1 cellular context compared by ENCODE assay signal in the genomic region with DNA sequence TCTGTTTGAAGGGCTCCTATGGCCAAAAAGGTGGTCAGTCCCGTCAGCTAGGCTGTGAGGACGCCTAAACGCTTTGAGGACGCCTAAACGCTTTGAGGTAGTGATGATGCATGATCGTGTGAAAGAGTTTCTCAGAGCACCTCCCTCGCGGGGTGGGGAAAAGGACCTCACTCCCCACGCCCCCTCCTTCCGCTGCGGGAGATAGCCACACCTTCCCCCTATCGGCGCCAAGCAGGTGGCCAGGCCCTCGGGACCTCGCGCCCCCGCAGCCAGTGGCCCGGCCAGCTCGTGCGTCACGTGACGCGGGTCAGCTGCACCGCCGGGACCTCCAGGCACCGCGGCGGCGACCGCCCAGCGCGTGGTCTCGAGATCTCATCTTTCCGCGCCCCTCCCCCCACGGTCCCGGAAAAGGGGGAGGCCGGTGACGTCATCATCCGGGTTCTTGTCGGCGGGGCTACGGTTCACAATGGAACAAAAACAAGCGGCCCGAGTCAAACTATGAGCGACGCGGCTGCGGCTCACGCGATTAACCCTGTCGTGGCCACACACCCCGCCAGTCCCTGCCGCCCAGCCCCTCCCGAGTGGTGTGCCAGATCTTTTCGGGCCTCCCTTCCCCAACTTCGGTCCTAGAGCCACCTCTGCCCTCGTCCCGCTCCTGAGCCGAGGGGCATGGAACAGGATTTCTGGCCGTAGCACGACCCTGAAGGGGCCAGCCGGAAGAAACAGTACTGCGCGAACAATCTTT.
A peak's percentile ranks its signal among the peaks of the same experiment; 100 is the strongest.
TF ChIP-seq lines count a peak whose summit lies in the region.

No MANE protein-coding gene starts in this region.

TF ChIP-seq in HepG2, 621 proteins besides CTCF, POLR2A, EP300 and RAD21 (continued from another document and continues in another):
- TF ChIP-seq, protein P1, sequence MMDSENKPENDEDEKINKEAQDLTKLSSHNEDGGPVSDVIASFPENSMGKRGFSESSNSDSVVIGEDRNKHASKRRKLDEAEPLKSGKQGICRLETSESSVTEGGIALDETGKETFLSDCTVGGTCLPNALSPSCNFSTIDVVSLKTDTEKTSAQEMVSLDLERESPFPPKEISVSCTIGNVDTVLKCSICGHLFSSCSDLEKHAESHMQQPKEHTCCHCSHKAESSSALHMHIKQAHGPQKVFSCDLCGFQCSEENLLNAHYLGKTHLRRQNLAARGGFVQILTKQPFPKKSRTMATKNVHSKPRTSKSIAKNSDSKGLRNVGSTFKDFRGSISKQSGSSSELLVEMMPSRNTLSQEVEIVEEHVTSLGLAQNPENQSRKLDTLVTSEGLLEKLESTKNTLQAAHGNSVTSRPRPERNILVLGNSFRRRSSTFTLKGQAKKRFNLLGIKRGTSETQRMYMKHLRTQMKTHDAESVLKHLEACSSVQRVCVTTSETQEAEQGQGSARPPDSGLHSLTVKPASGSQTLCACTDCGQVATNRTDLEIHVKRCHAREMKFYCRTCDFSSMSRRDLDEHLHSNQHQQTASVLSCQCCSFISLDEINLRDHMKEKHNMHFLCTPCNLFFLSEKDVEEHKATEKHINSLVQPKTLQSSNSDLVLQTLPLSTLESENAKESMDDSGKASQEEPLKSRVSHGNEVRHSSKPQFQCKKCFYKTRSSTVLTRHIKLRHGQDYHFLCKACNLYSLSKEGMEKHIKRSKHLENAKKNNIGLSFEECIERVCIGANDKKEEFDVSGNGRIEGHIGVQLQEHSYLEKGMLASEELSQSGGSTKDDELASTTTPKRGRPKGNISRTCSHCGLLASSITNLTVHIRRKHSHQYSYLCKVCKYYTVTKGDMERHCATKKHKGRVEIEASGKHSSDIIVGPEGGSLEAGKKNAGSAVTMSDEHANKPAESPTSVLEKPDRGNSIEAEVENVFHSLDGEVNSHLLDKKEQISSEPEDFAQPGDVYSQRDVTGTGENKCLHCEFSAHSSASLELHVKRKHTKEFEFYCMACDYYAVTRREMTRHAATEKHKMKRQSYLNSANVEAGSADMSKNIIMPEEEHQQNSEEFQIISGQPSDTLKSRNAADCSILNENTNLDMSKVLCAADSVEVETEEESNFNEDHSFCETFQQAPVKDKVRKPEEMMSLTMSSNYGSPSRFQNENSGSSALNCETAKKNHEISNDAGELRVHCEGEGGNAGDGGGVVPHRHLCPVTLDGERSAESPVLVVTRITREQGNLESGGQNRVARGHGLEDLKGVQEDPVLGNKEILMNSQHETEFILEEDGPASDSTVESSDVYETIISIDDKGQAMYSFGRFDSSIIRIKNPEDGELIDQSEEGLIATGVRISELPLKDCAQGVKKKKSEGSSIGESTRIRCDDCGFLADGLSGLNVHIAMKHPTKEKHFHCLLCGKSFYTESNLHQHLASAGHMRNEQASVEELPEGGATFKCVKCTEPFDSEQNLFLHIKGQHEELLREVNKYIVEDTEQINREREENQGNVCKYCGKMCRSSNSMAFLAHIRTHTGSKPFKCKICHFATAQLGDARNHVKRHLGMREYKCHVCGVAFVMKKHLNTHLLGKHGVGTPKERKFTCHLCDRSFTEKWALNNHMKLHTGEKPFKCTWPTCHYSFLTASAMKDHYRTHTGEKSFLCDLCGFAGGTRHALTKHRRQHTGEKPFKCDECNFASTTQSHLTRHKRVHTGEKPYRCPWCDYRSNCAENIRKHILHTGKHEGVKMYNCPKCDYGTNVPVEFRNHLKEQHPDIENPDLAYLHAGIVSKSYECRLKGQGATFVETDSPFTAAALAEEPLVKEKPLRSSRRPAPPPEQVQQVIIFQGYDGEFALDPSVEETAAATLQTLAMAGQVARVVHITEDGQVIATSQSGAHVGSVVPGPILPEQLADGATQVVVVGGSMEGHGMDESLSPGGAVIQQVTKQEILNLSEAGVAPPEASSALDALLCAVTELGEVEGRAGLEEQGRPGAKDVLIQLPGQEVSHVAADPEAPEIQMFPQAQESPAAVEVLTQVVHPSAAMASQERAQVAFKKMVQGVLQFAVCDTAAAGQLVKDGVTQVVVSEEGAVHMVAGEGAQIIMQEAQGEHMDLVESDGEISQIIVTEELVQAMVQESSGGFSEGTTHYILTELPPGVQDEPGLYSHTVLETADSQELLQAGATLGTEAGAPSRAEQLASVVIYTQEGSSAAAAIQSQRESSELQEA (CRISPR knock-in tag; IDR thresholded peaks at IDR 0.05; ENCODE audit: not compliant biosample characterization) = no peak
- peak; percentile 85 for TF ChIP-seq CREM (IDR thresholded peaks at IDR 0.05)
- peak; percentile 35; the same call in 1 of the 2 replicates for TF ChIP-seq CREM (CRISPR knock-in tag; IDR thresholded peaks at IDR 0.05)
- TF ChIP-seq ZNF776 (CRISPR knock-in tag; IDR thresholded peaks at IDR 0.05) = no peak
- TF ChIP-seq ZNF841 (CRISPR knock-in tag; IDR thresholded peaks at IDR 0.05; ENCODE audit: borderline replicate concordance) = no peak
- TF ChIP-seq, protein P2, sequence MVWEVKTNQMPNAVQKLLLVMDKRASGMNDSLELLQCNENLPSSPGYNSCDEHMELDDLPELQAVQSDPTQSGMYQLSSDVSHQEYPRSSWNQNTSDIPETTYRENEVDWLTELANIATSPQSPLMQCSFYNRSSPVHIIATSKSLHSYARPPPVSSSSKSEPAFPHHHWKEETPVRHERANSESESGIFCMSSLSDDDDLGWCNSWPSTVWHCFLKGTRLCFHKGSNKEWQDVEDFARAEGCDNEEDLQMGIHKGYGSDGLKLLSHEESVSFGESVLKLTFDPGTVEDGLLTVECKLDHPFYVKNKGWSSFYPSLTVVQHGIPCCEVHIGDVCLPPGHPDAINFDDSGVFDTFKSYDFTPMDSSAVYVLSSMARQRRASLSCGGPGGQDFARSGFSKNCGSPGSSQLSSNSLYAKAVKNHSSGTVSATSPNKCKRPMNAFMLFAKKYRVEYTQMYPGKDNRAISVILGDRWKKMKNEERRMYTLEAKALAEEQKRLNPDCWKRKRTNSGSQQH (CRISPR knock-in tag; IDR thresholded peaks at IDR 0.05; ENCODE audit: low read depth) = no peak
- no peak for TF ChIP-seq TEAD2 (CRISPR knock-in tag; IDR thresholded peaks at IDR 0.05)
- TF ChIP-seq ELF3 (CRISPR knock-in tag; IDR thresholded peaks at IDR 0.05) = peak; percentile 75
- TF ChIP-seq ZNF205 (CRISPR knock-in tag; IDR thresholded peaks at IDR 0.05) = no peak
- TF ChIP-seq SAP130 (CRISPR knock-in tag; IDR thresholded peaks at IDR 0.05; ENCODE audit: low read depth) = peak; percentile 81
- TF ChIP-seq MBNL3 (CRISPR knock-in tag; conservative IDR thresholded peaks at IDR 0.05) = no peak
- TF ChIP-seq, protein P3, sequence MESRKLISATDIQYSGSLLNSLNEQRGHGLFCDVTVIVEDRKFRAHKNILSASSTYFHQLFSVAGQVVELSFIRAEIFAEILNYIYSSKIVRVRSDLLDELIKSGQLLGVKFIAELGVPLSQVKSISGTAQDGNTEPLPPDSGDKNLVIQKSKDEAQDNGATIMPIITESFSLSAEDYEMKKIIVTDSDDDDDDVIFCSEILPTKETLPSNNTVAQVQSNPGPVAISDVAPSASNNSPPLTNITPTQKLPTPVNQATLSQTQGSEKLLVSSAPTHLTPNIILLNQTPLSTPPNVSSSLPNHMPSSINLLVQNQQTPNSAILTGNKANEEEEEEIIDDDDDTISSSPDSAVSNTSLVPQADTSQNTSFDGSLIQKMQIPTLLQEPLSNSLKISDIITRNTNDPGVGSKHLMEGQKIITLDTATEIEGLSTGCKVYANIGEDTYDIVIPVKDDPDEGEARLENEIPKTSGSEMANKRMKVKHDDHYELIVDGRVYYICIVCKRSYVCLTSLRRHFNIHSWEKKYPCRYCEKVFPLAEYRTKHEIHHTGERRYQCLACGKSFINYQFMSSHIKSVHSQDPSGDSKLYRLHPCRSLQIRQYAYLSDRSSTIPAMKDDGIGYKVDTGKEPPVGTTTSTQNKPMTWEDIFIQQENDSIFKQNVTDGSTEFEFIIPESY (CRISPR knock-in tag; IDR thresholded peaks at IDR 0.05) = 0 out of 2 replicates have a peak, but pooled peaks have one; percentile 27
- no peak for TF ChIP-seq ZNF672 (CRISPR knock-in tag; IDR thresholded peaks at IDR 0.05)
- TF ChIP-seq, protein P4, sequence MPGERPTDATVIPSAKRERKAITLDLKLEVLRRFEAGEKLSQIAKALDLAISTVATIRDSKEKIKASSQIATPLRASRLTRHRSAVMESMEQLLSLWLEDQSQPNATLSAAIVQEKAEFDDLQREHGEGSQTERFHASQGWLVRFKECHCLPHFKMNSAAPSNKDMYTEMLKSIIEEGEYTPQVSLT (CRISPR knock-in tag; IDR thresholded peaks at IDR 0.05; ENCODE audit: borderline replicate concordance, low read depth) = no peak
- TF ChIP-seq, protein P5, sequence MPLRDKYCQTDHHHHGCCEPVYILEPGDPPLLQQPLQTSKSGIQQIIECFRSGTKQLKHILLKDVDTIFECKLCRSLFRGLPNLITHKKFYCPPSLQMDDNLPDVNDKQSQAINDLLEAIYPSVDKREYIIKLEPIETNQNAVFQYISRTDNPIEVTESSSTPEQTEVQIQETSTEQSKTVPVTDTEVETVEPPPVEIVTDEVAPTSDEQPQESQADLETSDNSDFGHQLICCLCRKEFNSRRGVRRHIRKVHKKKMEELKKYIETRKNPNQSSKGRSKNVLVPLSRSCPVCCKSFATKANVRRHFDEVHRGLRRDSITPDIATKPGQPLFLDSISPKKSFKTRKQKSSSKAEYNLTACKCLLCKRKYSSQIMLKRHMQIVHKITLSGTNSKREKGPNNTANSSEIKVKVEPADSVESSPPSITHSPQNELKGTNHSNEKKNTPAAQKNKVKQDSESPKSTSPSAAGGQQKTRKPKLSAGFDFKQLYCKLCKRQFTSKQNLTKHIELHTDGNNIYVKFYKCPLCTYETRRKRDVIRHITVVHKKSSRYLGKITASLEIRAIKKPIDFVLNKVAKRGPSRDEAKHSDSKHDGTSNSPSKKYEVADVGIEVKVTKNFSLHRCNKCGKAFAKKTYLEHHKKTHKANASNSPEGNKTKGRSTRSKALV (CRISPR knock-in tag; IDR thresholded peaks at IDR 0.05) = 0 out of 2 replicates have a peak, but pooled peaks have one; percentile 16
- TF ChIP-seq SMC3 (IDR thresholded peaks at IDR 0.05; ENCODE audit: low read length) = no peak
- TF ChIP-seq, protein P6, sequence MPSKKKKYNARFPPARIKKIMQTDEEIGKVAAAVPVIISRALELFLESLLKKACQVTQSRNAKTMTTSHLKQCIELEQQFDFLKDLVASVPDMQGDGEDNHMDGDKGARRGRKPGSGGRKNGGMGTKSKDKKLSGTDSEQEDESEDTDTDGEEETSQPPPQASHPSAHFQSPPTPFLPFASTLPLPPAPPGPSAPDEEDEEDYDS (CRISPR knock-in tag; IDR thresholded peaks at IDR 0.05) = peak; percentile 76
- peak; percentile 72; the same call in 1 of the 2 replicates for TF ChIP-seq ZFP37 (CRISPR knock-in tag; IDR thresholded peaks at IDR 0.05; ENCODE audit: borderline replicate concordance)
- peak; percentile 32; the same call in 1 of the 2 replicates for TF ChIP-seq TOE1 (CRISPR knock-in tag; IDR thresholded peaks at IDR 0.05)
- no peak for TF ChIP-seq PCBP2 (optimal IDR thresholded peaks at IDR 0.05; ENCODE audit: low read depth, low read length, poor library complexity, severe bottlenecking)
- TF ChIP-seq THAP11 (CRISPR knock-in tag; IDR thresholded peaks at IDR 0.05) = peak; percentile 86
- no peak for TF ChIP-seq ATM (IDR thresholded peaks at IDR 0.05; ENCODE audit: borderline replicate concordance)
- TF ChIP-seq NFE2 (CRISPR knock-in tag; IDR thresholded peaks at IDR 0.05) = no peak
- no peak for TF ChIP-seq HOXA5 (CRISPR knock-in tag; IDR thresholded peaks at IDR 0.05)
- no peak for TF ChIP-seq MTA3 (CRISPR knock-in tag; IDR thresholded peaks at IDR 0.05)
- TF ChIP-seq, protein P7, sequence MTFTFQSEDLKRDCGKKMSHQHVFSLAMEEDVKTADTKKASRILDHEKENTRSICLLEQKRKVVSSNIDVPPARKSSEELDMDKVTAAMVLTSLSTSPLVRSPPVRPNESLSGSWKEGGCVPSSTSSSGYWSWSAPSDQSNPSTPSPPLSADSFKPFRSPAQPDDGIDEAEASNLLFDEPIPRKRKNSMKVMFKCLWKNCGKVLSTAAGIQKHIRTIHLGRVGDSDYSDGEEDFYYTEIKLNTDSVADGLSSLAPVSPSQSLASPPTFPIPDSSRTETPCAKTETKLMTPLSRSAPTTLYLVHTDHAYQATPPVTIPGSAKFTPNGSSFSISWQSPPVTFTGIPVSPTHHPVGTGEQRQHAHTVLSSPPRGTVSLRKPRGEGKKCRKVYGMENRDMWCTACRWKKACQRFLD (CRISPR knock-in tag; IDR thresholded peaks at IDR 0.05; ENCODE audit: borderline replicate concordance) = no peak
- TF ChIP-seq ZNF430 (CRISPR knock-in tag; IDR thresholded peaks at IDR 0.05) = no peak
- TF ChIP-seq ZNF737 (CRISPR knock-in tag; IDR thresholded peaks at IDR 0.05; ENCODE audit: borderline replicate concordance) = no peak
- TF ChIP-seq ZSCAN30 (CRISPR knock-in tag; IDR thresholded peaks at IDR 0.05) = no peak
- TF ChIP-seq ZNF207 (IDR thresholded peaks at IDR 0.05; ENCODE audit: borderline replicate concordance) = no peak
- TF ChIP-seq, protein P8, sequence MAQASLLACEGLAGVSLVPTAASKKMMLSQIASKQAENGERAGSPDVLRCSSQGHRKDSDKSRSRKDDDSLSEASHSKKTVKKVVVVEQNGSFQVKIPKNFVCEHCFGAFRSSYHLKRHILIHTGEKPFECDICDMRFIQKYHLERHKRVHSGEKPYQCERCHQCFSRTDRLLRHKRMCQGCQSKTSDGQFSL (CRISPR knock-in tag; IDR thresholded peaks at IDR 0.05) = no peak
- no peak for TF ChIP-seq SSRP1 (CRISPR knock-in tag; IDR thresholded peaks at IDR 0.05)
- TF ChIP-seq, protein P9, sequence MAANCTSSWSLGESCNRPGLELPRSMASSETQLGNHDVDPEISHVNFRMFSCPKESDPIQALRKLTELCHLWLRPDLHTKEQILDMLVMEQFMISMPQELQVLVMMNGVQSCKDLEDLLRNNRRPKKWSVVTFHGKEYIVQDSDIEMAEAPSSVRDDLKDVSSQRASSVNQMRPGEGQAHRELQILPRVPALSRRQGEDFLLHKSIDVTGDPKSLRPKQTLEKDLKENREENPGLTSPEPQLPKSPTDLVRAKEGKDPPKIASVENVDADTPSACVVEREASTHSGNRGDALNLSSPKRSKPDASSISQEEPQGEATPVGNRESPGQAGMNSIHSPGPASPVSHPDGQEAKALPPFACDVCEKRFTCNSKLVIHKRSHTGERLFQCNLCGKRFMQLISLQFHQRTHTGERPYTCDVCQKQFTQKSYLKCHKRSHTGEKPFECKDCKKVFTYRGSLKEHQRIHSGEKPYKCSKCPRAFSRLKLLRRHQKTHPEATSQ (CRISPR knock-in tag; IDR thresholded peaks at IDR 0.05; ENCODE audit: borderline replicate concordance) = peak; percentile 35; the same call in 1 of the 2 replicates
- TF ChIP-seq, protein P10, sequence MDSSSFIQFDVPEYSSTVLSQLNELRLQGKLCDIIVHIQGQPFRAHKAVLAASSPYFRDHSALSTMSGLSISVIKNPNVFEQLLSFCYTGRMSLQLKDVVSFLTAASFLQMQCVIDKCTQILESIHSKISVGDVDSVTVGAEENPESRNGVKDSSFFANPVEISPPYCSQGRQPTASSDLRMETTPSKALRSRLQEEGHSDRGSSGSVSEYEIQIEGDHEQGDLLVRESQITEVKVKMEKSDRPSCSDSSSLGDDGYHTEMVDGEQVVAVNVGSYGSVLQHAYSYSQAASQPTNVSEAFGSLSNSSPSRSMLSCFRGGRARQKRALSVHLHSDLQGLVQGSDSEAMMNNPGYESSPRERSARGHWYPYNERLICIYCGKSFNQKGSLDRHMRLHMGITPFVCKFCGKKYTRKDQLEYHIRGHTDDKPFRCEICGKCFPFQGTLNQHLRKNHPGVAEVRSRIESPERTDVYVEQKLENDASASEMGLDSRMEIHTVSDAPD (CRISPR knock-in tag; IDR thresholded peaks at IDR 0.05) = no peak
- TF ChIP-seq, protein P11, sequence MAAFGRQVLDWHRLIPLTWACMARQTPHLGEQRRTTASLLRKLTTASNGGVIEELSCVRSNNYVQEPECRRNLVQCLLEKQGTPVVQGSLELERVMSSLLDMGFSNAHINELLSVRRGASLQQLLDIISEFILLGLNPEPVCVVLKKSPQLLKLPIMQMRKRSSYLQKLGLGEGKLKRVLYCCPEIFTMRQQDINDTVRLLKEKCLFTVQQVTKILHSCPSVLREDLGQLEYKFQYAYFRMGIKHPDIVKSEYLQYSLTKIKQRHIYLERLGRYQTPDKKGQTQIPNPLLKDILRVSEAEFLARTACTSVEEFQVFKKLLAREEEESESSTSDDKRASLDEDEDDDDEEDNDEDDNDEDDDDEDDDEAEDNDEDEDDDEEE (CRISPR knock-in tag; IDR thresholded peaks at IDR 0.05) = no peak
- TF ChIP-seq HDAC6 (IDR thresholded peaks at IDR 0.05; ENCODE audit: low read depth, low read length) = no peak
- TF ChIP-seq JDP2 (CRISPR knock-in tag; IDR thresholded peaks at IDR 0.05; ENCODE audit: borderline replicate concordance) = no peak
